ENCODE assay signal across 8 cellular contexts in the genomic region with DNA sequence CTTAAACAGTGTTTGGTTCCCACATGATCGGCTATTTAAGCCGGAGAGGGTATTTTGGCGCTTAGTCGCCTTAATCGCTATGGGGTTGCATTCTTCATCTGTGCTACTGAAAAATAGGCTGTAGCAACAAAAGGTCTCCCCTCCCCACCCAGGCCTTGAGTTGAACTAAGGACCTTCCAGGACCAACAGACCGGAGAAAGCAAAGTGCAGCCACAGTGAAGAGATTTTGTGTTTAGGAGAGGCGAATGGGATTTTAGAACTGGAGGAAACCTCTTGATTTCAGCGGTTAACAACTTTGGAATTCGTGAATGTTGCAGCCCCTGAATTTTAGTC.
DNase-seq lines count a peak whose midpoint lies in the region; ATAC-seq and TF ChIP-seq lines count a peak whose summit lies in the region.

No MANE protein-coding gene starts in this region.

- no peaks in the 10 kb centered on the region for H3K9me3 Mint-ChIP-seq in stimulated activated naive CD8-positive, alpha-beta T cell treated with anti-CD3 and anti-CD28 coated beads, Interleukin-15, Interleukin-2, amounts not matched to agents 100 ng/mL and 50 ng/mL, for 24 hours

- H3K27ac ChIP-seq in coronary artery (peak overlapping the region; percentile 2 to 55), mucosa of rectum (ENCODE audit: low read depth in 2 of 2, low read length in 2 of 2) (peak overlapping the region; percentile 97 to 99)

- no peak for ATAC-seq in stimulated activated naive CD8-positive, alpha-beta T cell treated with anti-CD3 and anti-CD28 coated beads, Interleukin-15, Interleukin-2, amounts not matched to agents 100 U/mL and 50 U/mL, for 24 hours
- no peak for ATAC-seq in GM21576 (IDR thresholded peaks at IDR 0.05; ENCODE audit: unreplicated experiment)

- TF ChIP-seq CTCF in coronary artery (IDR thresholded peaks at IDR 0.05): no peak

- H3K27me3 ChIP-seq in mucosa of rectum (ENCODE audit: control insufficient read depth in 2 of 2, insufficient read depth in 2 of 2, low read length in 2 of 2): no peaks in the 10 kb centered on the region

- H3K4me3 ChIP-seq in coronary artery (peak overlapping the region; percentile 74), mucosa of rectum (ENCODE audit: low read length in 2 of 2) (peak overlapping the region; percentile 79)

- no peak for DNase-seq in stimulated activated naive CD8-positive, alpha-beta T cell treated with anti-CD3 and anti-CD28 coated beads, Interleukin-15, Interleukin-2, amounts not matched to agents 100 U/mL and 50 U/mL, for 24 hours
- no peak for DNase-seq in coronary artery (ENCODE audit: low spot score)
- no peak for DNase-seq in Ammon's horn (ENCODE audit: low spot score)
- DNase-seq in RKO (ENCODE audit: low spot score): no peak
- DNase-seq in stimulated activated CD4-positive, alpha-beta T cell treated with anti-CD3 and anti-CD28 coated beads, Interleukin-1b, Interleukin-23, amount 100 ng/mL, for 48 hours: no peak

- no peaks in the 10 kb centered on the region for H3K36me3 Mint-ChIP-seq in stimulated activated naive CD8-positive, alpha-beta T cell treated with anti-CD3 and anti-CD28 coated beads, Interleukin-15, Interleukin-2, amounts not matched to agents 100 ng/mL and 50 ng/mL, for 24 hours (ENCODE audit: low read depth)

- H3K36me3 ChIP-seq in mucosa of rectum (ENCODE audit: control insufficient read depth in 2 of 2, insufficient read depth in 2 of 2, low read length in 2 of 2): peaks cover 0 to 2% of the 10 kb centered on the region in 2 donors

- H3K4me3 Mint-ChIP-seq in stimulated activated naive CD8-positive, alpha-beta T cell treated with anti-CD3 and anti-CD28 coated beads, Interleukin-15, Interleukin-2, amounts not matched to agents 100 ng/mL and 50 ng/mL, for 24 hours: peak overlapping the region; percentile 82

- H3K27me3 Mint-ChIP-seq in stimulated activated naive CD8-positive, alpha-beta T cell treated with anti-CD3 and anti-CD28 coated beads, Interleukin-15, Interleukin-2, amounts not matched to agents 100 ng/mL and 50 ng/mL, for 24 hours: no peaks in the 10 kb centered on the region

- H3K4me1 ChIP-seq in mucosa of rectum (ENCODE audit: control insufficient read depth in 2 of 2, insufficient read depth in 2 of 2, low read length in 2 of 2): peaks cover 39 to 54% of the 10 kb centered on the region in 2 donors

- peak overlapping the region; percentile 87 to 94 for H3K9ac ChIP-seq in mucosa of rectum (ENCODE audit: low read depth in 1 of 2, low read length in 2 of 2)

- no peaks in the 10 kb centered on the region for H3K9me3 ChIP-seq in mucosa of rectum (ENCODE audit: control insufficient read depth in 2 of 2, low read length in 2 of 2)

- H3K4me1 Mint-ChIP-seq in stimulated activated naive CD8-positive, alpha-beta T cell treated with anti-CD3 and anti-CD28 coated beads, Interleukin-15, Interleukin-2, amounts not matched to agents 100 ng/mL and 50 ng/mL, for 24 hours (ENCODE audit: low read depth): peaks cover 5% of the 10 kb centered on the region

- H3K27ac Mint-ChIP-seq in stimulated activated naive CD8-positive, alpha-beta T cell treated with anti-CD3 and anti-CD28 coated beads, Interleukin-15, Interleukin-2, amounts not matched to agents 100 ng/mL and 50 ng/mL, for 24 hours: peak overlapping the region; percentile 83
